ENCODE assay signal across 8 cellular contexts in the genomic region with DNA sequence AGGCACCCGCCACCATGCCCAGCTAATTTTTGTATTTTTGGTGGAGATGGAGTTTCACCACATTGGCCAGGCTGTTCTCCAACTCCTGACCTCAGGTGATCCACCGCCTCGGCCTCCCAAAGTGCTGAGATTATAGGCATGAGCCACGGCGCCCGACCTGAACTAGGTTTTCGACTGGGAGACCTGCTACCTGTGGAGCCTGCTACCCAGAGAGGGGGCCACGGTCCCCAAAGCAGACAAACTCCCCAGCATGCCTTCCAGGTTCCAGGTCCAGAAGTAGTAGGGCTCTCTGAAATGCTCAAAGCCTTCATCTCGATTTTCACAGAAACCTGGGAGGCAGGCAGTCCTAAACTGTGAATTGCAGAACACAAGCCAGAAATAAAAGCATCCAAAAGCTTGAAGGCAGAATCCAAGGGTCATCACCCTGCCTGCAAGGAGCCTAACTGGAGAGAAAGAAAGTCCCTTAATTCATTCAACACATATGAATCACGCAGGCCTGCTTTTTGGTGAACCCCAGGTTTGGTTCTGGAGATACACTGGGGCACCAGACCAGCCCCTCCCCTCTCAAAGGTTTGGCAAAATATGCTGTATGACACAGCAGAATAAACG. TPM values are rescaled to one million over a fixed set of nuclear protein-coding genes. Genes with fewer than 3 reads are reported as not detected.
DNase-seq lines count a peak whose midpoint lies in the region; ATAC-seq and TF ChIP-seq lines count a peak whose summit lies in the region.

No MANE protein-coding gene starts in this region.

- no peaks in the 10 kb centered on the region for H3K27me3 Mint-ChIP-seq in activated T-cell treated with anti-CD3 and anti-CD28 coated beads, Interleukin-2, amount 50 U/mL, for 4 hours (ENCODE audit: low read depth)

- peak overlapping the region; percentile 90 for H3K4me3 Mint-ChIP-seq in activated T-cell treated with anti-CD3 and anti-CD28 coated beads, Interleukin-2, amount 50 U/mL, for 4 hours

- no peaks in the 10 kb centered on the region for H3K36me3 Mint-ChIP-seq in activated T-cell treated with anti-CD3 and anti-CD28 coated beads, Interleukin-2, amount 50 U/mL, for 4 hours (ENCODE audit: insufficient read depth)

- peak; percentile 4 to 7 for ATAC-seq in activated T-cell treated with anti-CD3 and anti-CD28 coated beads, Interleukin-2, amount 50 U/mL, for 4 hours
- ATAC-seq in HG02610 (IDR thresholded peaks at IDR 0.05; ENCODE audit: unreplicated experiment), result no peak

- H3K9me3 Mint-ChIP-seq in activated T-cell treated with anti-CD3 and anti-CD28 coated beads, Interleukin-2, amount 50 U/mL, for 4 hours, result no peaks in the 10 kb centered on the region

- DNase-seq in HFF-Myc (ENCODE audit: extremely low read depth, low read depth) (no peak), smooth muscle cell of the brain vasculature (ENCODE audit: low read depth, low spot score) (peak; percentile 41), GM19238 (ENCODE audit: insufficient read length, low spot score) (no peak), NCI-H1417 treated with DMSO at 0.1 percent for 48 hours (lab: John Stamatoyannopoulos, UW) (no peak), NCI-H2171 (lab: John Stamatoyannopoulos, UW) (no peak)
- peak; percentile 5 for DNase-seq in activated T-cell treated with anti-CD3 and anti-CD28 coated beads, Interleukin-2, amount 50 U/mL, for 4 hours

- peak overlapping the region; percentile 56 for H3K4me3 ChIP-seq in HFF-Myc (replicated peaks; ENCODE audit: low read depth, low read length)
- peak overlapping the region; percentile 61 for H3K4me3 ChIP-seq in iPS-11a (ENCODE audit: low read depth, low read length)

- H3K4me1 Mint-ChIP-seq in activated T-cell treated with anti-CD3 and anti-CD28 coated beads, Interleukin-2, amount 50 U/mL, for 4 hours (ENCODE audit: low read depth), result peaks cover 71% of the 10 kb centered on the region

- TF ChIP-seq CTCF in HFF-Myc (IDR thresholded peaks at IDR 0.05; ENCODE audit: low read depth, low read length, missing control alignments), result no peak

RNA-seq across cellular contexts. Expression of a gene that starts 4.6 kb away (rescaled TPM):
- 100 to 1,000 TPM; 342 to 390 (median 377) TPM for total RNA-seq in activated T-cell treated with anti-CD3 and anti-CD28 coated beads, Interleukin-2, amount 50 U/mL, for 4 hours

RNA-seq across cellular contexts. Expression of a gene that starts 48.2 kb away (rescaled TPM):
- total RNA-seq in activated T-cell treated with anti-CD3 and anti-CD28 coated beads, Interleukin-2, amount 50 U/mL, for 4 hours, result 10 to 100 TPM in 2 of 3 donors, 1 to 10 TPM in 1; 3.6 to 24.1 (median 17.5) TPM

Comparison
In these comparisons a context has a peak if more than half of its experiments do, and no peak if none do; other contexts are left out.
1. DNase-seq: peak in activated T-cell treated with anti-CD3 and anti-CD28 coated beads, Interleukin-2, amount 50 U/mL, for 4 hours (single experiment) and smooth muscle cell of the brain vasculature (single experiment); none in HFF-Myc (single experiment), GM19238 (single experiment), NCI-H1417 treated with DMSO at 0.1 percent for 48 hours (single experiment) and NCI-H2171 (single experiment).